Comparison of ENCODE assay signal across 22 cellular contexts in the genomic region with DNA sequence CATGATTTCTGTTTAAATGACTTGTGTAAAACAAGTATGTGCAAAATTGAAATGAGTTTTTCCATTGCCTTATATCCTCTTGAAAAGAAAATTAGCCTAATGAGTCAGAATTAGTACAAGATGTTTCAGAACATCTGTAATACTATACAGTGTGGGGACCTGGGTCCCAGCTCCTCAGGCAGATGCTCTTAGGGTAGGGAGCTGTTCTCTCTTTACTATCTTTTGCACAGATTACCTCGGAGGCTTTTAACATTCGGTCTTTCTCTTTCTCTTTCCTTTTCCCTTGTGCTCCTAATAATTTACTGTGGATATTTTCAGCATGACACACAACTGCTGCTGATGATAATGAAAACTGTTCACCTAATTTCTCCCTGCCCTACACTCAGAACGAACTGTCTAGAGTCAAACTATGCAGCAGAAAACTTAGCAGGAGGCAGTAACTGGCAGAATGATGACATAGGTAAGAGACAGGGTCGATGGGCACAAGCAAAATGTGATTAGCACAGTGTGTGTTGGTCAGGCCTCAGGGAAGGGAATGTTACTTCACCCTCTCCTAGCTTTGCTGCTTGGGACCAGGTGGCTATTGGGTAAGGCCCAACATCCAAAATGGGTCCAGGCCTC.
"Had no signal": no experiment of that assay in that cellular context is flagged by ENCODE, and none has a peak within 500 bp of the region (broad histone marks: within the 10 kb centered on the region; RNA-seq: fewer than 3 reads in every experiment).

No MANE protein-coding gene starts in this region.

- H3K27me3 ChIP-seq: colonic mucosa, esophagus squamous epithelium, suprapubic skin, upper lobe of left lung had no signal

- H3K36me3 Mint-ChIP-seq: T-cell had no signal

- DNase-seq: activated CD4-positive, alpha-beta T cell treated with anti-CD3 and anti-CD28 coated beads, Interleukin-2, amount 50 U/mL, for 4 hours; activated naive CD4-positive, alpha-beta T cell treated with anti-CD3 and anti-CD28 coated beads for 36 hours; activated naive CD8-positive, alpha-beta T cell treated with anti-CD3 and anti-CD28 coated beads, Interleukin-2, amount 50 U/mL, for 24 hours; colonic mucosa; effector CD4-positive, alpha-beta T cell; esophagus squamous epithelium; foreskin fibroblast; glutamatergic neuron; kidney glomerular epithelial cell; left ventricle myocardium superior; mesenchymal stem cell; occipital lobe; right cardiac atrium; stimulated activated naive CD8-positive, alpha-beta T cell treated with anti-CD3 and anti-CD28 coated beads, Interleukin-15, Interleukin-2, amounts not matched to agents 100 U/mL and 50 U/mL, for 24 hours; T-cell; T-helper 9 cell; upper lobe of left lung had no signal

- H3K36me3 ChIP-seq: colonic mucosa, esophagus squamous epithelium, prostate gland, suprapubic skin, upper lobe of left lung had no signal

- H3K4me3 ChIP-seq: colonic mucosa, esophagus squamous epithelium, prostate gland, suprapubic skin, upper lobe of left lung had no signal

- H3K9me3 Mint-ChIP-seq: activated naive CD8-positive, alpha-beta T cell treated with anti-CD3 and anti-CD28 coated beads, Interleukin-2, amount 50 U/mL, for 24 hours; activated T-helper 2 cell treated with anti-CD3 and anti-CD28 coated beads, Interferon-gamma antibody, Interleukin-2, Interleukin-4, amounts not matched to agents 10 μg/mL and 5 μg/mL and 100 μg/mL, durations not matched to agents 14 hours and 24 hours and 36 hours; nephron had no signal

- ATAC-seq: activated CD4-positive, CD25-positive, alpha-beta regulatory T cell treated with anti-CD3 and anti-CD28 coated beads, Interleukin-2, amount 50 U/mL, for 24 hours; activated naive CD8-positive, alpha-beta T cell treated with anti-CD3 and anti-CD28 coated beads, Interleukin-2, amount 50 U/mL, for 24 hours; left ventricle myocardium superior; right cardiac atrium; stimulated activated naive CD8-positive, alpha-beta T cell treated with anti-CD3 and anti-CD28 coated beads, Interleukin-15, Interleukin-2, amounts not matched to agents 100 U/mL and 50 U/mL, for 24 hours; T-cell had no signal

- H3K27ac Mint-ChIP-seq: activated naive CD4-positive, alpha-beta T cell treated with anti-CD3 and anti-CD28 coated beads for 36 hours; activated naive CD8-positive, alpha-beta T cell treated with anti-CD3 and anti-CD28 coated beads, Interleukin-2, amount 50 U/mL, for 24 hours; activated T-helper 2 cell treated with anti-CD3 and anti-CD28 coated beads, Interferon-gamma antibody, Interleukin-2, Interleukin-4, amounts not matched to agents 10 μg/mL and 5 μg/mL and 100 μg/mL, durations not matched to agents 14 hours and 24 hours and 36 hours; nephron; T-cell had no signal

- H3K9me3 ChIP-seq: colonic mucosa, esophagus squamous epithelium, prostate gland, suprapubic skin, upper lobe of left lung had no signal

- H3K4me1 ChIP-seq: colonic mucosa, esophagus squamous epithelium, prostate gland, suprapubic skin, upper lobe of left lung had no signal

- H3K4me1 Mint-ChIP-seq: activated naive CD8-positive, alpha-beta T cell treated with anti-CD3 and anti-CD28 coated beads, Interleukin-2, amount 50 U/mL, for 24 hours; nephron; T-cell had no signal

- H3K27ac ChIP-seq: colonic mucosa, esophagus squamous epithelium, prostate gland, suprapubic skin, upper lobe of left lung had no signal

- H3K4me3 Mint-ChIP-seq: activated naive CD4-positive, alpha-beta T cell treated with anti-CD3 and anti-CD28 coated beads for 36 hours; activated naive CD8-positive, alpha-beta T cell treated with anti-CD3 and anti-CD28 coated beads, Interleukin-2, amount 50 U/mL, for 24 hours; nephron; T-cell had no signal

- H3K27me3 Mint-ChIP-seq: activated naive CD8-positive, alpha-beta T cell treated with anti-CD3 and anti-CD28 coated beads, Interleukin-2, amount 50 U/mL, for 24 hours; T-cell had no signal
